In the genomic region with DNA sequence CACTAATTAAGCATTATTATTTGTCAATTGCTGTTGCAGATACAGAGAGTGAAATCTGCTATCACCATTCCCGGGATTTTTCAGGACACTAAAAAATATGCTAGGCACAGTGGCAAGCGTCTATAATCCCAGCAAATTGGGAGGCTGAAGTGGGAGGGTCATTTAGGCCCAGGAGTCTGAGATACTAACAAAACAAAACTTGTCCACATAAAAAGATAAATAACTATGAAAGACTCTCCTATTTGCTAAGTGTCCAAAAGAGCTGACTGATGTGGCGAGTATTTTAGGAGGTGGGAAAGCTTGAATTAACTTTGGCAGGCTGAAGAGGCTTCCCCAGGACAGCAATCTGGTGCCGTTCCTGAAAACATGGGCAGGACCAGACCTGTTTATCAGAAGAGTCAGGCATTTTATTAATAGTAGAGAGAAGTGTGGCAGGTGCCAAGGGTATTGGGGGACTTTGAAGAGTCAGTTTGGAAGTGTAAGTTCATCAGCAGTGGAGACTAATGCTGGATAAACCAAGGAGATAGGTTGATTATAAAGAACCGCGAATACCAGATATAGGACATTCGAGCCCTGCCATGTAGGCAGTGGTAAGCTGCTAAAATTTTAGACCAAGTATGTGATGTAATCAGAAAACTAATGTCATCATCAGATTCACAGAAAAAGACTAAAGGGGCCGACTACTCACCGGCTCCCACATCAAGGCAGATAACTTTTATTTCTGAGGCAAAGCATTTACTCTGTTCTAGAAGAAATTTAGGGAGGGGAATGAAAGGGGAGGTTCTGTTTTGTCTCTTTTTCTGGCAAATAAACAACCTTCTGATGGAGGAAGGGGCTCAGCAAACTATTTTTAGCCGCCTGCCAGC, we compare ENCODE assay signal across 20 cellular contexts.
"Had no signal": no experiment of that assay in that cellular context is flagged by ENCODE, and none has a peak within 500 bp of the region (broad histone marks: within the 10 kb centered on the region; RNA-seq: fewer than 3 reads in every experiment).

No MANE protein-coding gene starts in this region.

- H3K27me3 Mint-ChIP-seq: dendritic cell treated with granulocyte-macrophage colony-stimulating factor and Interleukin-4, amounts not matched to agents 40 ng/mL and 50 ng/mL, for 4 days had no signal

- H3K4me2 ChIP-seq: neural progenitor cell had no signal

- ATAC-seq: activated CD8-positive, alpha-beta T cell treated with anti-CD3 and anti-CD28 coated beads for 36 hours; activated T-cell treated with anti-CD3 and anti-CD28 coated beads, Interleukin-2, amount 50 U/mL, for 72 hours; body of pancreas; psoas muscle; sciatic nerve; T-helper 17 cell had no signal

- H3K36me3 Mint-ChIP-seq: activated naive CD8-positive, alpha-beta T cell; naive B cell; neural progenitor cell had no signal

- H3K4me1 Mint-ChIP-seq: naive B cell, T-helper 17 cell had no signal

- H3K4me3 ChIP-seq: body of pancreas, neural progenitor cell, psoas muscle, spleen, suprapubic skin had no signal

- H3K27me3 ChIP-seq: body of pancreas, neural progenitor cell had no signal

- H3K4me1 ChIP-seq: body of pancreas, psoas muscle, spleen had no signal

- H3K4me3 Mint-ChIP-seq: activated CD8-positive, alpha-beta T cell treated with anti-CD3 and anti-CD28 coated beads for 36 hours; activated naive CD8-positive, alpha-beta T cell; activated T-cell treated with anti-CD3 and anti-CD28 coated beads, Interleukin-2, amount 50 U/mL, for 72 hours; dendritic cell treated with granulocyte-macrophage colony-stimulating factor and Interleukin-4, amounts not matched to agents 40 ng/mL and 50 ng/mL, for 4 days; naive B cell; neural progenitor cell; stimulated activated naive CD8-positive, alpha-beta T cell treated with anti-CD3 and anti-CD28 coated beads, Interleukin-15, Interleukin-2, amounts not matched to agents 100 ng/mL and 50 ng/mL, for 24 hours; T-helper 17 cell had no signal

- H3K27ac Mint-ChIP-seq: activated CD8-positive, alpha-beta T cell treated with anti-CD3 and anti-CD28 coated beads for 36 hours; activated naive CD8-positive, alpha-beta T cell; activated T-cell treated with anti-CD3 and anti-CD28 coated beads, Interleukin-2, amount 50 U/mL, for 72 hours; dendritic cell treated with granulocyte-macrophage colony-stimulating factor and Interleukin-4, amounts not matched to agents 40 ng/mL and 50 ng/mL, for 4 days; naive B cell; neural progenitor cell; stimulated activated naive CD8-positive, alpha-beta T cell treated with anti-CD3 and anti-CD28 coated beads, Interleukin-15, Interleukin-2, amounts not matched to agents 100 ng/mL and 50 ng/mL, for 24 hours; T-helper 17 cell had no signal

- H2AFZ ChIP-seq: neural progenitor cell had no signal

- DNase-seq: activated CD4-positive, alpha-beta T cell treated with anti-CD3 and anti-CD28 coated beads for 4 hours; activated CD8-positive, alpha-beta T cell treated with anti-CD3 and anti-CD28 coated beads for 36 hours; activated gamma-delta T cell treated with Interleukin-2 at 50 U/mL for 16 hours; activated T-cell treated with anti-CD3 and anti-CD28 coated beads, Interleukin-2, amount 50 U/mL, for 72 hours; amniotic stem cell; body of pancreas; central memory CD4-positive, alpha-beta T cell; effector memory CD4-positive, alpha-beta T cell; foreskin melanocyte; naive B cell; psoas muscle; spleen; T-helper 17 cell; trophoblast cell had no signal

- H3K36me3 ChIP-seq: neural progenitor cell, spleen, suprapubic skin had no signal

- H3K9me3 ChIP-seq: body of pancreas, psoas muscle, spleen, suprapubic skin had no signal

- H3K9me3 Mint-ChIP-seq: activated CD8-positive, alpha-beta T cell treated with anti-CD3 and anti-CD28 coated beads for 36 hours; activated T-cell treated with anti-CD3 and anti-CD28 coated beads, Interleukin-2, amount 50 U/mL, for 72 hours; dendritic cell treated with granulocyte-macrophage colony-stimulating factor and Interleukin-4, amounts not matched to agents 40 ng/mL and 50 ng/mL, for 4 days; neural progenitor cell had no signal

- H3K27ac ChIP-seq: body of pancreas, neural progenitor cell, psoas muscle, spleen, suprapubic skin had no signal
